ENCODE assay signal across 16 cellular contexts in the genomic region with DNA sequence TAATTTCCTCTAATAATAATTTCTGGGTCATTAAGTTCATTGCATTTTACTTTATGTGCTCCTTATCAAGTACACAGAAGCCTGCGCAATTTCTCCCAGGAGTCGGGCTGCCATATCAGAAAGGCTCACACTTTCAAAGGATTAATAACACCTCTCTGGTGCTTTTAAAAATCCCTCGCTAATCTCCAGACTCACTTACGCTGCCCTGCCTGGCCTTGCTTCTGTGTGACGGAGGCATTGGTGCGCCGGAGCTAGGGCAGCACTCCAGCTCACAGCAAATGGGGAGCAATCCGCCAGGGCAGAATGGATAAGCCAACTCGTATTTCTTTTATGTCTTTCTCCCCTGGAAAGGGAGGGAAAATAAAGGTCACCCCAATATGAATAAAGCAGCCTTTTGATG.
"Had no signal": no experiment of that assay in that cellular context is flagged by ENCODE, and none has a peak within 500 bp of the region (broad histone marks: within the 10 kb centered on the region; RNA-seq: fewer than 3 reads in every experiment).

No MANE protein-coding gene starts in this region.

- FAIRE-seq: pancreas had no signal

- ATAC-seq: activated CD8-positive, alpha-beta T cell treated with anti-CD3 and anti-CD28 coated beads for 36 hours; activated T-helper 17 cell treated with anti-CD3 and anti-CD28 coated beads, Interleukin-2, amount 50 U/mL, for 72 hours; naive thymus-derived CD4-positive, alpha-beta T cell; pancreas had no signal

- H3K27me3 Mint-ChIP-seq: activated CD4-positive, alpha-beta T cell treated with anti-CD3 and anti-CD28 coated beads, Interleukin-2, amount 10 ng/mL, durations not matched to agents 24 days and 14 days; activated CD8-positive, alpha-beta T cell treated with anti-CD3 and anti-CD28 coated beads for 36 hours; activated naive CD8-positive, alpha-beta T cell treated with anti-CD3 and anti-CD28 coated beads for 36 hours; activated T-helper 17 cell treated with anti-CD3 and anti-CD28 coated beads, Interleukin-2, amount 50 U/mL, for 72 hours; stimulated activated naive CD8-positive, alpha-beta T cell treated with anti-CD3 and anti-CD28 coated beads, Interleukin-15, Interleukin-2, amounts not matched to agents 100 ng/mL and 50 ng/mL, for 24 hours had no signal

- H3K9me3 Mint-ChIP-seq: activated CD4-positive, alpha-beta T cell treated with anti-CD3 and anti-CD28 coated beads, Interleukin-2, amount 10 ng/mL, durations not matched to agents 24 days and 14 days; activated CD8-positive, alpha-beta T cell treated with anti-CD3 and anti-CD28 coated beads for 36 hours; activated T-helper 17 cell treated with anti-CD3 and anti-CD28 coated beads, Interleukin-2, amount 50 U/mL, for 72 hours had no signal

- H3K27ac Mint-ChIP-seq: activated CD4-positive, alpha-beta T cell treated with anti-CD3 and anti-CD28 coated beads, Interleukin-2, amount 10 ng/mL, durations not matched to agents 24 days and 14 days; activated CD8-positive, alpha-beta T cell treated with anti-CD3 and anti-CD28 coated beads for 36 hours; activated naive CD8-positive, alpha-beta T cell treated with anti-CD3 and anti-CD28 coated beads for 36 hours; activated T-helper 17 cell treated with anti-CD3 and anti-CD28 coated beads, Interleukin-2, amount 50 U/mL, for 72 hours; naive thymus-derived CD4-positive, alpha-beta T cell; stimulated activated naive CD8-positive, alpha-beta T cell treated with anti-CD3 and anti-CD28 coated beads, Interleukin-15, Interleukin-2, amounts not matched to agents 100 ng/mL and 50 ng/mL, for 24 hours had no signal

- H3K4me3 Mint-ChIP-seq: activated CD4-positive, alpha-beta T cell treated with anti-CD3 and anti-CD28 coated beads, Interleukin-2, amount 10 ng/mL, durations not matched to agents 24 days and 14 days; activated CD8-positive, alpha-beta T cell treated with anti-CD3 and anti-CD28 coated beads for 36 hours; activated naive CD8-positive, alpha-beta T cell treated with anti-CD3 and anti-CD28 coated beads for 36 hours; activated T-helper 17 cell treated with anti-CD3 and anti-CD28 coated beads, Interleukin-2, amount 50 U/mL, for 72 hours; naive thymus-derived CD4-positive, alpha-beta T cell; stimulated activated naive CD8-positive, alpha-beta T cell treated with anti-CD3 and anti-CD28 coated beads, Interleukin-15, Interleukin-2, amounts not matched to agents 100 ng/mL and 50 ng/mL, for 24 hours had no signal

- DNase-seq: activated CD4-positive, alpha-beta T cell treated with anti-CD3 and anti-CD28 coated beads, Interleukin-2, amount 10 ng/mL, durations not matched to agents 24 days and 14 days; activated CD8-positive, alpha-beta T cell treated with anti-CD3 and anti-CD28 coated beads for 36 hours; activated naive CD4-positive, alpha-beta T cell; activated naive CD8-positive, alpha-beta T cell treated with anti-CD3 and anti-CD28 coated beads for 36 hours; activated T-cell treated with anti-CD3 and anti-CD28 coated beads, Interleukin-2, amount 50 U/mL, for 1 hour; caudate nucleus; foreskin fibroblast; kidney glomerular epithelial cell; mesendoderm; naive thymus-derived CD4-positive, alpha-beta T cell; pancreas; stimulated activated CD4-positive, alpha-beta T cell treated with anti-CD3 and anti-CD28 coated beads, Interleukin-2, amount 100 ng/mL, for 48 hours; T1000; trophoblast cell had no signal

- H3K36me3 Mint-ChIP-seq: activated naive CD8-positive, alpha-beta T cell treated with anti-CD3 and anti-CD28 coated beads for 36 hours; naive thymus-derived CD4-positive, alpha-beta T cell had no signal

- H3K4me1 Mint-ChIP-seq: activated CD4-positive, alpha-beta T cell treated with anti-CD3 and anti-CD28 coated beads, Interleukin-2, amount 10 ng/mL, durations not matched to agents 24 days and 14 days; activated naive CD8-positive, alpha-beta T cell treated with anti-CD3 and anti-CD28 coated beads for 36 hours; activated T-helper 17 cell treated with anti-CD3 and anti-CD28 coated beads, Interleukin-2, amount 50 U/mL, for 72 hours; naive thymus-derived CD4-positive, alpha-beta T cell had no signal
